In genomic region chr2:240614391-240614790, GRCh38 we compare ENCODE assay signal across 18 cellular contexts.
"Had no signal": no experiment of that assay in that cellular context is flagged by ENCODE, and none has a peak within 500 bp of the region (broad histone marks: within the 10 kb centered on the region; RNA-seq: fewer than 3 reads in every experiment).

No MANE protein-coding gene starts in this region.

- H3K27me3 Mint-ChIP-seq: activated naive CD4-positive, alpha-beta T cell treated with anti-CD3 and anti-CD28 coated beads, Interleukin-2, amount 50 U/mL, for 24 hours; progenitor cell of endocrine pancreas had no signal

- H3K4me3 Mint-ChIP-seq: activated naive CD4-positive, alpha-beta T cell treated with anti-CD3 and anti-CD28 coated beads, Interleukin-2, amount 50 U/mL, for 24 hours; nephron; stimulated activated effector memory CD8-positive, alpha-beta T cell treated with anti-CD3 and anti-CD28 coated beads, Interleukin-12 subunit alpha, Interleukin-12 subunit beta, amount 100 ng/mL, for 72 hours had no signal

- H3K4me3 ChIP-seq: cardiac muscle cell, lower lobe of right lung, thoracic aorta, upper lobe of left lung had no signal

- H3K27me3 ChIP-seq: cardiac muscle cell, upper lobe of left lung had no signal

- H3K36me3 ChIP-seq: cardiac muscle cell, lower lobe of right lung, thoracic aorta, upper lobe of left lung had no signal

- H3K27ac Mint-ChIP-seq: activated naive CD4-positive, alpha-beta T cell treated with anti-CD3 and anti-CD28 coated beads, Interleukin-2, amount 50 U/mL, for 24 hours; progenitor cell of endocrine pancreas; stimulated activated effector memory CD8-positive, alpha-beta T cell treated with anti-CD3 and anti-CD28 coated beads, Interleukin-12 subunit alpha, Interleukin-12 subunit beta, amount 100 ng/mL, for 72 hours had no signal

- ATAC-seq: activated CD4-positive, CD25-positive, alpha-beta regulatory T cell treated with anti-CD3 and anti-CD28 coated beads, Interleukin-2, amount 50 U/mL, for 24 hours; lower lobe of right lung; right cardiac atrium; SK-N-SH treated with all-trans-retinoic acid at 6 μM for 48 hours; stimulated activated effector memory CD8-positive, alpha-beta T cell treated with anti-CD3 and anti-CD28 coated beads, Interleukin-12 subunit alpha, Interleukin-12 subunit beta, amount 100 ng/mL, for 72 hours had no signal

- H3K9me3 ChIP-seq: lower lobe of right lung, thoracic aorta, upper lobe of left lung had no signal

- H3K27ac ChIP-seq: cardiac muscle cell, lower lobe of right lung, thoracic aorta, upper lobe of left lung had no signal

- H3K9me3 Mint-ChIP-seq: activated naive CD4-positive, alpha-beta T cell treated with anti-CD3 and anti-CD28 coated beads, Interleukin-2, amount 50 U/mL, for 24 hours had no signal

- DNase-seq: activated CD4-positive, alpha-beta T cell treated with anti-CD3 and anti-CD28 coated beads, Interleukin-2, amount 50 U/mL, for 4 hours; activated T-cell treated with anti-CD3 and anti-CD28 coated beads for 4 hours; amniotic stem cell; lower lobe of right lung; small intestine; stimulated activated CD4-positive, alpha-beta T cell treated with anti-CD3 and anti-CD28 coated beads, Interleukin-4, amount 100 ng/mL, for 24 hours; T-helper 1 cell; T-helper 9 cell; upper lobe of left lung had no signal
